Comparison of ENCODE assay signal across 1 cellular context in the genomic region with DNA sequence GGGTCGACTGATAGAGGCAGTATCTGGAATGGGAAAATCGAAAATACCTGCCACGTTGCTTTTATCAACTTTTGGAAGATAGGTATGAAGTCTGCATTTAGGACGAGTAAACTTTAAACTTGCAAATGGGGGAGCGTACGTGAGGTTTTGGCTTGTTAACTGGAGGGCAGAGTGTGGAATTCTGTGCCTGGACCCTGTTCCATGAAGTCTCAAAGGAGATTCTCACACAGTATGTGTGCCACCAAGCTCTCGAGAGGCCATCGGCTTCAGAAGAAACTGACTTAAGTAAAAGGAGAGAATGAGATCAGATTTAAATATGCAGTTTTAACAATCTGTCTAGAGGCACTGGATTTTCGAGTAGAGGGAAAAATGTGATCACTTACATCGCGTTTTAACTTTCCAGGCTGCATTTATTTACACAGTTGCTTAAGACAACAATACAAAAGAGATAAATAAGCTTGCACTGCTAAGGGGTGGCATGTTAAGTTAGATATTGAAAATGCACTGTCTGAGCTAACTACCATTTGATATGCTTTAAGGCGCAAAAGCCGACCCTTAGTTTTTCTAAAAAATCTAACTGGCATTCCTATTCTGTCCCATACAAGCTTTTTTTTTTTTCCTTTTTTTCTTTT.
TF ChIP-seq lines count a peak whose summit lies in the region.

No MANE protein-coding gene starts in this region.

TF ChIP-seq in neural cell, 6 proteins besides CTCF, POLR2A, EP300 and RAD21 (continued from another document):
- TF ChIP-seq MXI1 (conservative IDR thresholded peaks at IDR 0.05; ENCODE audit: poor library complexity, severe bottlenecking) = no peak
- no peak for TF ChIP-seq TAF1 (IDR thresholded peaks at IDR 0.05; ENCODE audit: low read depth)
- no peak for TF ChIP-seq POLR2AphosphoS5 (IDR thresholded peaks at IDR 0.05)
